13 cellular contexts compared by ENCODE assay signal in genomic region chr2:32977228-32977758, GRCh38. TPM values are rescaled to one million over a fixed set of nuclear protein-coding genes. Genes with fewer than 3 reads are reported as not detected.
DNase-seq lines count a peak whose midpoint lies in the region; ATAC-seq, FAIRE-seq and TF ChIP-seq lines count a peak whose summit lies in the region.
"Had no signal": no experiment of that assay in that cellular context is flagged by ENCODE, and none has a peak within 500 bp of the region (broad histone marks: within the 10 kb centered on the region; RNA-seq: fewer than 3 reads in every experiment).

No MANE protein-coding gene starts in this region.

- H3K4me1 Mint-ChIP-seq in osteocyte (ENCODE audit: unreplicated experiment): peaks cover 2% of the 10 kb centered on the region
- H3K4me1 Mint-ChIP-seq: activated naive CD8-positive, alpha-beta T cell treated with anti-CD3 and anti-CD28 coated beads, Interleukin-2, amount 50 U/mL, for 24 hours had no signal

- no peak overlapping the region for H3K27ac Mint-ChIP-seq in osteocyte (ENCODE audit: unreplicated experiment)
- H3K27ac Mint-ChIP-seq: activated CD8-positive, alpha-beta T cell treated with anti-CD3 and anti-CD28 coated beads, Interleukin-2, amount 10 ng/mL, durations not matched to agents 7 days and 5 days; activated naive CD8-positive, alpha-beta T cell treated with anti-CD3 and anti-CD28 coated beads, Interleukin-2, amount 50 U/mL, for 24 hours had no signal

- no peak for TF ChIP-seq POLR2A in HCT116 (IDR thresholded peaks at IDR 0.05; ENCODE audit: borderline replicate concordance, extremely low read depth, insufficient read depth, insufficient read length)
- no peak for TF ChIP-seq POLR2A in GM12892 (IDR thresholded peaks at IDR 0.05; ENCODE audit: low read depth, low read length)

- CTCF ChIA-PET in HCT116 (lab: Charles Lee): no interaction called here
- CTCF ChIA-PET in Panc1 (lab: Charles Lee): no interaction called here

- no peak for TF ChIP-seq RAD21 in HCT116 (IDR thresholded peaks at IDR 0.05; ENCODE audit: low read depth)

- H3K4me1 ChIP-seq in HCT116 (ENCODE audit: control insufficient read depth in 1 of 2, insufficient read depth in 2 of 2, low read length in 2 of 2) (peaks cover 0 to 12% of the 10 kb centered on the region in 2 experiments; a peak in 3 of 4 replicates), Panc1 (ENCODE audit: control insufficient read depth, insufficient read depth, low read length) (no peaks in the 10 kb centered on the region), mucosa of stomach (ENCODE audit: control insufficient read depth, insufficient read depth, low read length) (peaks cover 19% of the 10 kb centered on the region)
- H3K4me1 ChIP-seq: Caco-2 had no signal

- peak; percentile 90 for ATAC-seq in HCT116
- ATAC-seq in Panc1: 0 out of 2 replicates have a peak, but pooled peaks have one; percentile 42
- ATAC-seq: activated CD8-positive, alpha-beta T cell treated with anti-CD3 and anti-CD28 coated beads, Interleukin-2, amount 10 ng/mL, durations not matched to agents 7 days and 5 days; activated naive CD8-positive, alpha-beta T cell treated with anti-CD3 and anti-CD28 coated beads, Interleukin-2, amount 50 U/mL, for 24 hours had no signal

- H3K9me3 ChIP-seq in HCT116 (ENCODE audit: control insufficient read depth in 1 of 2, insufficient read depth in 1 of 2, low read depth in 1 of 2, low read length in 2 of 2): no peaks in the 10 kb centered on the region
- peaks cover 14% of the 10 kb centered on the region; the same call in 1 of the 2 replicates for H3K9me3 ChIP-seq in Panc1 (ENCODE audit: control insufficient read depth, insufficient read depth, low read depth, low read length)
- no peaks in the 10 kb centered on the region for H3K9me3 ChIP-seq in mucosa of stomach (ENCODE audit: control insufficient read depth, low read length)

- H3K79me2 ChIP-seq in HCT116 (ENCODE audit: insufficient read depth, low read length): no peaks in the 10 kb centered on the region

- no peak overlapping the region for H3K9ac ChIP-seq in HCT116 (ENCODE audit: low read length)
- peak overlapping the region; percentile 30 for H3K9ac ChIP-seq in mucosa of stomach (ENCODE audit: low read length)

- H3K27ac ChIP-seq in HCT116 (ENCODE audit: low read depth, low read length) (no peak overlapping the region), Panc1 (ENCODE audit: low read length) (no peak overlapping the region)

- peak overlapping the region; percentile 42 for H3K4me2 ChIP-seq in HCT116 (ENCODE audit: low read length)

- DNase-seq in HCT116 (ENCODE audit: low read depth, low spot score): peak; percentile 26
- no peak for DNase-seq in Panc1 (ENCODE audit: low read depth, low spot score)
- peak; percentile 8 for DNase-seq in fibroblast of pulmonary artery (ENCODE audit: low read depth)
- no peak for DNase-seq in stimulated activated CD4-positive, alpha-beta T cell treated with anti-CD3 and anti-CD28 coated beads, Interleukin-1b, Interleukin-23, amount 100 ng/mL, for 48 hours
- DNase-seq in GM12892 (ENCODE audit: insufficient read length): no peak
- no peak for DNase-seq in GM19239 (ENCODE audit: insufficient read length, low spot score)
- DNase-seq in osteocyte (ENCODE audit: extremely low spot score, unreplicated experiment): no peak
- DNase-seq: activated CD8-positive, alpha-beta T cell treated with anti-CD3 and anti-CD28 coated beads, Interleukin-2, amount 10 ng/mL, durations not matched to agents 7 days and 5 days; activated naive CD8-positive, alpha-beta T cell treated with anti-CD3 and anti-CD28 coated beads, Interleukin-2, amount 50 U/mL, for 24 hours; Caco-2; mesendoderm; NCI-H187 treated with DMSO at 0.1 percent for 48 hours had no signal

- in situ Hi-C loops in Panc1 (cut with HindIII; ENCODE audit: low pct_unique_long_range_greater_than_20kb, low sequenced_read_pairs): no loop called here

- H3K27me3 ChIP-seq in HCT116 (ENCODE audit: insufficient read depth, low read length) (no peaks in the 10 kb centered on the region), Panc1 (ENCODE audit: control insufficient read depth, insufficient read depth, low read length) (no peaks in the 10 kb centered on the region), mucosa of stomach (ENCODE audit: control insufficient read depth, insufficient read depth, low read length) (no peaks in the 10 kb centered on the region)

- intact Hi-C loops in HCT116 (cut with micrococcal nuclease): no loop called here
- intact Hi-C loops in Panc1 (cut with micrococcal nuclease; ENCODE audit: unreplicated experiment): no loop called here

- no peaks in the 10 kb centered on the region for H3K36me3 ChIP-seq in HCT116 (ENCODE audit: control insufficient read depth in 1 of 2, insufficient read depth in 2 of 2, low read length in 2 of 2)
- no peaks in the 10 kb centered on the region for H3K36me3 ChIP-seq in Panc1 (ENCODE audit: control insufficient read depth, insufficient read depth, low read length)
- H3K36me3 ChIP-seq in mucosa of stomach (ENCODE audit: control insufficient read depth, insufficient read depth, low read length): no peaks in the 10 kb centered on the region

- BruUV-seq in HCT116 (replicated peaks; lab: Mats Ljungman, UMichigan) (no TSS peak), Panc1 (replicated peaks; lab: Mats Ljungman, UMichigan) (no TSS peak)

- H3K9me2 ChIP-seq in HCT116 (ENCODE audit: insufficient read depth): no peaks in the 10 kb centered on the region

- no peaks in the 10 kb centered on the region for H3K27me3 Mint-ChIP-seq in osteocyte (ENCODE audit: unreplicated experiment)

- no peak overlapping the region for H2AFZ ChIP-seq in HCT116 (ENCODE audit: low read depth, low read length, poor library complexity, severe bottlenecking)

- peaks cover 32% of the 10 kb centered on the region for H3K9me3 Mint-ChIP-seq in osteocyte (ENCODE audit: unreplicated experiment)

- H3K4me3 ChIP-seq in HCT116 (replicated peaks in 1 of 2; ENCODE audit: low read depth in 1 of 2, low read length in 2 of 2) (no peak overlapping the region), Panc1 (ENCODE audit: low read depth in 2 of 2, low read length in 2 of 2) (no peak overlapping the region), fibroblast of pulmonary artery (replicated peaks; ENCODE audit: low read depth, low read length) (no peak overlapping the region), mucosa of stomach (ENCODE audit: low read length) (peak overlapping the region; percentile 2)

- no peaks in the 10 kb centered on the region for H4K20me1 ChIP-seq in HCT116 (ENCODE audit: insufficient read depth)

- POLR2A ChIA-PET in HCT116 (lab: Charles Lee): no interaction called here
- POLR2A ChIA-PET in Panc1 (lab: Charles Lee): no interaction called here

- peaks cover 9% of the 10 kb centered on the region for H3K36me3 Mint-ChIP-seq in osteocyte (ENCODE audit: unreplicated experiment)

- no peak overlapping the region for H3K4me3 Mint-ChIP-seq in osteocyte (ENCODE audit: unreplicated experiment)
- H3K4me3 Mint-ChIP-seq: activated CD8-positive, alpha-beta T cell treated with anti-CD3 and anti-CD28 coated beads, Interleukin-2, amount 10 ng/mL, durations not matched to agents 7 days and 5 days; activated naive CD8-positive, alpha-beta T cell treated with anti-CD3 and anti-CD28 coated beads, Interleukin-2, amount 50 U/mL, for 24 hours had no signal

- FAIRE-seq in GM12892 (lab: Jason Lieb, UNC) (no peak), GM19239 (lab: Jason Lieb, UNC) (no peak)

- RAD21 ChIA-PET in HCT116 (lab: Charles Lee; ENCODE audit: low non-redundant PET in 1 of 2, low total read pairs in 2 of 2, uncharacterized antibody in 2 of 2, unreplicated experiment in 2 of 2): no interaction called here

- TF ChIP-seq CTCF in HCT116 (IDR thresholded peaks at IDR 0.05 in 2 of 3, conservative IDR thresholded peaks at IDR 0.05 in 1 of 3; ENCODE audit: borderline replicate concordance in 1 of 3, insufficient read depth in 1 of 3, low read depth in 2 of 3, low read length in 2 of 3): no peak
- no peak for TF ChIP-seq CTCF in Panc1 (IDR thresholded peaks at IDR 0.05)
- TF ChIP-seq CTCF in fibroblast of pulmonary artery (IDR thresholded peaks at IDR 0.05; ENCODE audit: low read length, missing control alignments): no peak
- no peak for TF ChIP-seq CTCF in osteocyte (IDR thresholded peaks at IDR 0.05)

TF ChIP-seq in HCT116, 20 proteins besides CTCF, POLR2A, EP300 and RAD21:
- no peak for TF ChIP-seq EGR1 (IDR thresholded peaks at IDR 0.05; ENCODE audit: low read depth)
- TF ChIP-seq FOSL1 (IDR thresholded peaks at IDR 0.05; ENCODE audit: low read depth): no peak
- TF ChIP-seq ELF1 (IDR thresholded peaks at IDR 0.05; ENCODE audit: borderline replicate concordance, low read depth): no peak
- TF ChIP-seq TCF7L2 (IDR thresholded peaks at IDR 0.05; ENCODE audit: borderline replicate concordance, extremely low read depth, insufficient read depth, insufficient read length): no peak
- 0 out of 2 replicates have a peak, but pooled peaks have one; percentile 12 for TF ChIP-seq SP1 (IDR thresholded peaks at IDR 0.05; ENCODE audit: low read depth)
- peak; percentile 43; the same call in 1 of the 2 replicates for TF ChIP-seq POLR2AphosphoS5 (IDR thresholded peaks at IDR 0.05; ENCODE audit: low read depth, low read length)

RNA-seq across cellular contexts. Expression of gene LTBP1, which starts 30.5 kb away (rescaled TPM):
- 5.1 TPM for total RNA-seq in HCT116 (2021; ENCODE audit: unreplicated experiment)
- 2.9 and 3.5 TPM in 2 replicates for polyA plus RNA-seq in HCT116 (2012)
- 12.5 TPM for total RNA-seq in Panc1 (2021; ENCODE audit: unreplicated experiment)
- polyA plus RNA-seq in Panc1 (2012; ENCODE audit: insufficient read length): 12.0 TPM
- 0.34 TPM for polyA plus RNA-seq in GM12892 (2012; ENCODE audit: missing spikeins)
- total RNA-seq in osteocyte: 102 and 111 TPM in 2 replicates

Comparison
In these comparisons a context has a peak if more than half of its experiments do, and no peak if none do; other contexts are left out.
1. DNase-seq: peak in HCT116 (single experiment) and fibroblast of pulmonary artery (single experiment); none in Panc1 (single experiment), stimulated activated CD4-positive, alpha-beta T cell treated with anti-CD3 and anti-CD28 coated beads, Interleukin-1b, Interleukin-23, amount 100 ng/mL, for 48 hours (single experiment), GM12892 (single experiment), GM19239 (single experiment) and osteocyte (single experiment).